ENCODE assay signal across 8 cellular contexts in genomic region chr1:155859234-155859829, GRCh38. TPM values are rescaled to one million over a fixed set of nuclear protein-coding genes. Genes with fewer than 3 reads are reported as not detected.
DNase-seq lines count a peak whose midpoint lies in the region; ATAC-seq and TF ChIP-seq lines count a peak whose summit lies in the region.

A gene with protein sequence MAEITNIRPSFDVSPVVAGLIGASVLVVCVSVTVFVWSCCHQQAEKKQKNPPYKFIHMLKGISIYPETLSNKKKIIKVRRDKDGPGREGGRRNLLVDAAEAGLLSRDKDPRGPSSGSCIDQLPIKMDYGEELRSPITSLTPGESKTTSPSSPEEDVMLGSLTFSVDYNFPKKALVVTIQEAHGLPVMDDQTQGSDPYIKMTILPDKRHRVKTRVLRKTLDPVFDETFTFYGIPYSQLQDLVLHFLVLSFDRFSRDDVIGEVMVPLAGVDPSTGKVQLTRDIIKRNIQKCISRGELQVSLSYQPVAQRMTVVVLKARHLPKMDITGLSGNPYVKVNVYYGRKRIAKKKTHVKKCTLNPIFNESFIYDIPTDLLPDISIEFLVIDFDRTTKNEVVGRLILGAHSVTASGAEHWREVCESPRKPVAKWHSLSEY (plus strand): TSS chr1:155859567. CDS start chr1:155859762, 195 bp downstream.

- TF ChIP-seq CTCF in Peyer's patch (IDR thresholded peaks at IDR 0.05) = no peak
- no peak for TF ChIP-seq CTCF in epithelial cell of proximal tubule (conservative IDR thresholded peaks at IDR 0.05; ENCODE audit: low read depth, low read length)
- no peak for TF ChIP-seq CTCF in mucosa of descending colon (IDR thresholded peaks at IDR 0.05)

- no peak for TF ChIP-seq POLR2A in Peyer's patch (IDR thresholded peaks at IDR 0.05)

- H3K27me3 ChIP-seq in Peyer's patch = no peaks in the 10 kb centered on the region

- DNase-seq in DMS153 treated with DMSO at 0.1 percent for 48 hours (lab: John Stamatoyannopoulos, UW; ENCODE audit: unreplicated experiment) (peak; percentile 99), Peyer's patch (peak; percentile 93 to 98 (median 97)), epithelial cell of proximal tubule (ENCODE audit: low read depth) (peak; percentile 77), mucosa of descending colon (peak; percentile 96 to 98 (median 96))
- DNase-seq in activated T-cell treated with anti-CD3 and anti-CD28 coated beads, Interleukin-2, amount 50 U/mL, for 4 hours = peak; percentile 94
- peak; percentile 75 to 83 for DNase-seq in stimulated activated CD8-positive, alpha-beta memory T cell treated with anti-CD3 and anti-CD28 coated beads, Interleukin-4, amount 100 ng/mL, for 1 hour (ENCODE audit: low read depth in 2 of 2, low spot score in 1 of 2)

- H3K4me1 Mint-ChIP-seq in activated T-cell treated with anti-CD3 and anti-CD28 coated beads, Interleukin-2, amount 50 U/mL, for 4 hours (ENCODE audit: low read depth) = peaks cover 41% of the 10 kb centered on the region

- no peaks in the 10 kb centered on the region for H3K9me3 Mint-ChIP-seq in activated T-cell treated with anti-CD3 and anti-CD28 coated beads, Interleukin-2, amount 50 U/mL, for 4 hours

- H3K36me3 Mint-ChIP-seq in activated T-cell treated with anti-CD3 and anti-CD28 coated beads, Interleukin-2, amount 50 U/mL, for 4 hours (ENCODE audit: insufficient read depth) = peaks cover 7% of the 10 kb centered on the region

- H3K9me3 ChIP-seq in KOPT-K1 (ENCODE audit: insufficient read depth, low read length, poor library complexity, severe bottlenecking) (no peaks in the 10 kb centered on the region), Peyer's patch (no peaks in the 10 kb centered on the region), mucosa of descending colon (no peaks in the 10 kb centered on the region)

- peak within 1 kb of the TSS; percentile 30 to 52 (median 46) for H3K4me3 ChIP-seq in Peyer's patch
- peak within 1 kb of the TSS; percentile 90 for H3K4me3 ChIP-seq in epithelial cell of proximal tubule (ENCODE audit: low read depth, low read length)
- no peak within 1 kb of the TSS for H3K4me3 ChIP-seq in mucosa of descending colon

- H3K27me3 Mint-ChIP-seq in activated T-cell treated with anti-CD3 and anti-CD28 coated beads, Interleukin-2, amount 50 U/mL, for 4 hours (ENCODE audit: low read depth) = no peaks in the 10 kb centered on the region

- intact Hi-C loops in mucosa of descending colon (cut with DNase I, micrococcal nuclease) = no loop called here

- ATAC-seq in GM21737 (IDR thresholded peaks at IDR 0.05; ENCODE audit: unreplicated experiment) = peak; percentile 64
- peak; percentile 88 to 93 for ATAC-seq in activated T-cell treated with anti-CD3 and anti-CD28 coated beads, Interleukin-2, amount 50 U/mL, for 4 hours
- peak; percentile 93 for ATAC-seq in mucosa of descending colon

- H3K27ac ChIP-seq in KOPT-K1 (ENCODE audit: low read depth, low read length, poor library complexity, severe bottlenecking) (peak within 1 kb of the TSS; percentile 25), Peyer's patch (peak within 1 kb of the TSS; percentile 61 to 83 (median 78))

- H3K4me1 ChIP-seq in Peyer's patch (peaks cover 0 to 37% (median 7%) of the 10 kb centered on the region in 4 donors), mucosa of descending colon (ENCODE audit: low read depth) (peaks cover 25% of the 10 kb centered on the region)

- H3K4me3 Mint-ChIP-seq in activated T-cell treated with anti-CD3 and anti-CD28 coated beads, Interleukin-2, amount 50 U/mL, for 4 hours = peak within 1 kb of the TSS; percentile 98

- H3K36me3 ChIP-seq in KOPT-K1 (ENCODE audit: insufficient read depth, low read length) (peaks cover 12% of the 10 kb centered on the region), Peyer's patch (peaks cover 0 to 8% (median 0%) of the 10 kb centered on the region in 3 donors), mucosa of descending colon (ENCODE audit: low read depth) (peaks cover 3% of the 10 kb centered on the region)

RNA-seq across cellular contexts. Expression of the gene that starts here (rescaled TPM):
- 1 to 10 TPM; 2.6 to 9.9 (median 4.7) TPM for total RNA-seq in Peyer's patch
- total RNA-seq in activated T-cell treated with anti-CD3 and anti-CD28 coated beads, Interleukin-2, amount 50 U/mL, for 4 hours = 1 to 10 TPM; 4.6 to 8.0 (median 5.4) TPM
- total RNA-seq in epithelial cell of proximal tubule = 13.2 and 15.4 TPM in 2 replicates
- total RNA-seq in mucosa of descending colon = 10 to 100 TPM in 1 of 3 donors, 1 to 10 TPM in 2; 1.6 to 18.4 (median 3.2) TPM
